17 cellular contexts compared by ENCODE assay signal in genomic region chr19:3380829-3381228, GRCh38. TPM values are rescaled to one million over a fixed set of nuclear protein-coding genes. Genes with fewer than 3 reads are reported as not detected.
DNase-seq lines count a peak whose midpoint lies in the region; ATAC-seq and TF ChIP-seq lines count a peak whose summit lies in the region.
"Had no signal": no experiment of that assay in that cellular context is flagged by ENCODE, and none has a peak within 500 bp of the region (broad histone marks: within the 10 kb centered on the region; RNA-seq: fewer than 3 reads in every experiment).

No MANE protein-coding gene starts in this region.

- 93 to 96% methylated on average over 7 to 11 of the region's 11 CpGs for WGBS in body of pancreas, 2 donors
- 91 to 94% (median 92%) methylated on average over 11 of the region's 11 CpGs for WGBS in psoas muscle, 3 donors
- WGBS in upper lobe of left lung, 2 donors = 95 to 98% methylated on average over 11 of the region's 11 CpGs

- H3K27me3 ChIP-seq in body of pancreas (no peaks in the 10 kb centered on the region), psoas muscle (ENCODE audit: insufficient read depth in 3 of 3, low read length in 2 of 3) (no peaks in the 10 kb centered on the region), upper lobe of left lung (no peaks in the 10 kb centered on the region)

- peaks cover 90% of the 10 kb centered on the region for H3K4me1 ChIP-seq in body of pancreas
- H3K4me1 ChIP-seq in psoas muscle = peaks cover 62% of the 10 kb centered on the region
- H3K4me1 ChIP-seq in upper lobe of left lung = peaks cover 42 to 67% (median 57%) of the 10 kb centered on the region in 4 donors

- ATAC-seq in body of pancreas = no peak
- no peak for ATAC-seq in psoas muscle
- ATAC-seq in upper lobe of left lung (ENCODE audit: low FRiP score in 2 of 2) = no peak
- no peak for ATAC-seq in HG02571 (IDR thresholded peaks at IDR 0.05; ENCODE audit: unreplicated experiment)
- ATAC-seq: Panc1 had no signal

- no peaks in the 10 kb centered on the region for H3K9me3 ChIP-seq in body of pancreas
- H3K9me3 ChIP-seq in psoas muscle = no peaks in the 10 kb centered on the region
- no peaks in the 10 kb centered on the region for H3K9me3 ChIP-seq in upper lobe of left lung

- TF ChIP-seq CTCF in RWPE1 (conservative IDR thresholded peaks at IDR 0.05; ENCODE audit: low read depth) (no peak), body of pancreas (IDR thresholded peaks at IDR 0.05) (no peak), psoas muscle (IDR thresholded peaks at IDR 0.05) (no peak), upper lobe of left lung (IDR thresholded peaks at IDR 0.05) (no peak)

- TF ChIP-seq POLR2A in body of pancreas (IDR thresholded peaks at IDR 0.05) (no peak), upper lobe of left lung (IDR thresholded peaks at IDR 0.05) (no peak)

- DNase-seq in RWPE1 (ENCODE audit: low spot score) = no peak
- peak in 2 of 4 donors; percentile 10 to 12 for DNase-seq in body of pancreas
- DNase-seq in psoas muscle = peak in 1 of 2 donors; percentile 52
- no peak for DNase-seq in upper lobe of left lung
- no peak for DNase-seq in SIG-M5 treated with dmso at 0.1 percent for 504 hours (lab: John Stamatoyannopoulos, UW; ENCODE audit: unreplicated experiment)
- no peak for DNase-seq in NCI-H1436 (lab: John Stamatoyannopoulos, UW)
- DNase-seq: ACHN, AML-193, DMS79, GOT3, Kasumi-1, MM.1S, NCI-H1092 treated with DMSO at 0.1 percent for 48 hours, NCI-H2081, NCI-H446 treated with DMSO at 0.1 percent for 48 hours had no signal

- H3K27ac ChIP-seq in RWPE1 = peak overlapping the region; percentile 97
- H3K27ac ChIP-seq in body of pancreas = peak overlapping the region in 3 of 4 donors; percentile 27 to 99 (median 63)
- peak overlapping the region; percentile 67 for H3K27ac ChIP-seq in psoas muscle
- H3K27ac ChIP-seq in upper lobe of left lung = peak overlapping the region; percentile 12 to 90 (median 51)

- H3K36me3 ChIP-seq in body of pancreas (replicated peaks in 1 of 2; ENCODE audit: insufficient read depth in 1 of 2, low read depth in 2 of 2) = peaks cover 0 to 12% of the 10 kb centered on the region in 2 donors
- H3K36me3 ChIP-seq in psoas muscle (ENCODE audit: insufficient read depth in 1 of 2, low read depth in 1 of 2) = peaks cover 0 to 13% of the 10 kb centered on the region in 2 donors
- peaks cover 4 to 36% (median 18%) of the 10 kb centered on the region in 4 donors for H3K36me3 ChIP-seq in upper lobe of left lung

- POLR2A ChIA-PET in RWPE1 (lab: Yijun Ruan, JAX; ENCODE audit: low non-redundant PET) = interaction anchor here (0.7 kb wide), 1 partner anchor 14 kb away, joined by 3 read pairs; no protein-coding TSS in a partner anchor

- intact Hi-C loops in body of pancreas (cut with DNase I) (no loop called here), psoas muscle (cut with DNase I) (no loop called here)

- CTCF ChIA-PET in RWPE1 (lab: Yijun Ruan, JAX) = interaction anchor here (0.7 kb wide), 1 partner anchor 9 kb away, joined by 3 read pairs; no protein-coding TSS in a partner anchor

- no peak for TF ChIP-seq EP300 in upper lobe of left lung (IDR thresholded peaks at IDR 0.05)

- H3K4me3 ChIP-seq in body of pancreas = no peak overlapping the region
- H3K4me3 ChIP-seq in psoas muscle = no peak overlapping the region
- H3K4me3 ChIP-seq in upper lobe of left lung = no peak overlapping the region

RNA-seq across cellular contexts. Expression of gene NFIC, which starts 14.4 kb away (rescaled TPM):
- total RNA-seq in body of pancreas (100 to 1,000 TPM; 178 to 186 TPM), psoas muscle (100 to 1,000 TPM; 209 to 439 (median 325) TPM), upper lobe of left lung (100 to 1,000 TPM in 5 of 6 donors, 10 to 100 TPM in 1; 96.1 to 175 (median 154) TPM)
- polyA plus RNA-seq in psoas muscle = 100 to 1,000 TPM in 2 of 3 donors, 10 to 100 TPM in 1; 100.0 to 270 (median 165) TPM
